In genomic region chr3:76685858-76686257, GRCh38 we compare ENCODE assay signal across 30 cellular contexts.
A peak's percentile ranks its signal among the peaks of the same experiment; 100 is the strongest.
DNase-seq lines count a peak whose midpoint lies in the region; ATAC-seq, FAIRE-seq and TF ChIP-seq lines count a peak whose summit lies in the region.
"Had no signal": no experiment of that assay in that cellular context is flagged by ENCODE, and none has a peak within 500 bp of the region (broad histone marks: within the 10 kb centered on the region; RNA-seq: fewer than 3 reads in every experiment).

No MANE protein-coding gene starts in this region.

- H3K27ac ChIP-seq in GM23338 (ENCODE audit: low read depth) (no peak overlapping the region), pancreas (no peak overlapping the region), esophagus squamous epithelium (no peak overlapping the region)
- H3K27ac ChIP-seq: adrenal gland, epithelial cell of prostate, heart right ventricle, left ventricle myocardium inferior, tibial nerve had no signal

- H3K9me3 ChIP-seq in pancreas (no peaks in the 10 kb centered on the region), esophagus squamous epithelium (no peaks in the 10 kb centered on the region)
- H3K9me3 ChIP-seq: adrenal gland, tibial nerve had no signal

- no peaks in the 10 kb centered on the region for H3K36me3 ChIP-seq in GM23338 (ENCODE audit: insufficient read depth)
- H3K36me3 ChIP-seq in kidney epithelial cell (ENCODE audit: control insufficient read depth, insufficient read depth, low read length), result no peaks in the 10 kb centered on the region
- H3K36me3 ChIP-seq in pancreas, result no peaks in the 10 kb centered on the region
- H3K36me3 ChIP-seq in esophagus squamous epithelium, result no peaks in the 10 kb centered on the region
- H3K36me3 ChIP-seq: adrenal gland, heart right ventricle, left ventricle myocardium inferior, tibial nerve had no signal

- no peaks in the 10 kb centered on the region for H3K36me3 Mint-ChIP-seq in GM23338 (ENCODE audit: low read depth)
- H3K36me3 Mint-ChIP-seq: activated CD8-positive, alpha-beta memory T cell treated with anti-CD3 and anti-CD28 coated beads, Interleukin-2, amount 10 ng/mL, durations not matched to agents 7 days and 5 days had no signal

- no peaks in the 10 kb centered on the region for H3K79me2 ChIP-seq in GM23338 (replicated peaks; ENCODE audit: insufficient read depth)

- no peak for FAIRE-seq in pancreas (lab: Jason Lieb, UNC)

- H3K4me3 Mint-ChIP-seq in GM23338, result no peak overlapping the region
- H3K4me3 Mint-ChIP-seq: activated B cell treated with CpG ODN at 0.5 μM for 24 hours; activated CD8-positive, alpha-beta memory T cell treated with anti-CD3 and anti-CD28 coated beads, Interleukin-2, amount 10 ng/mL, durations not matched to agents 7 days and 5 days; activated T-cell treated with anti-CD3 and anti-CD28 coated beads, Interleukin-2, amount 50 U/mL, for 72 hours; nephron had no signal

- no peak overlapping the region for H3K4me2 ChIP-seq in GM23338
- H3K4me2 ChIP-seq: smooth muscle cell had no signal

- no peaks in the 10 kb centered on the region for H3K27me3 ChIP-seq in GM23338 (ENCODE audit: insufficient read depth)
- no peaks in the 10 kb centered on the region for H3K27me3 ChIP-seq in kidney epithelial cell (ENCODE audit: control insufficient read depth, insufficient read depth, low read length)
- no peaks in the 10 kb centered on the region for H3K27me3 ChIP-seq in pancreas
- H3K27me3 ChIP-seq in esophagus squamous epithelium, result no peaks in the 10 kb centered on the region
- H3K27me3 ChIP-seq: adrenal gland, heart right ventricle, tibial nerve had no signal

- TF ChIP-seq CTCF in GM23338 (conservative IDR thresholded peaks at IDR 0.05; ENCODE audit: low read depth in 2 of 2) (no peak), kidney epithelial cell (IDR thresholded peaks at IDR 0.05; ENCODE audit: insufficient read depth, low read length, poor library complexity, severe bottlenecking) (no peak), pancreas (IDR thresholded peaks at IDR 0.05) (no peak), esophagus squamous epithelium (IDR thresholded peaks at IDR 0.05) (no peak)

- intact Hi-C loops in pancreas (cut with DNase I) (no loop called here), esophagus squamous epithelium (cut with DNase I) (no loop called here)

- H3K27ac Mint-ChIP-seq in GM23338, result peak overlapping the region; percentile 85
- H3K27ac Mint-ChIP-seq: activated B cell treated with CpG ODN at 0.5 μM for 24 hours; activated CD8-positive, alpha-beta memory T cell treated with anti-CD3 and anti-CD28 coated beads, Interleukin-2, amount 10 ng/mL, durations not matched to agents 7 days and 5 days; activated T-cell treated with anti-CD3 and anti-CD28 coated beads, Interleukin-2, amount 50 U/mL, for 72 hours; nephron had no signal

- TF ChIP-seq POLR2A in erythroblast (IDR thresholded peaks at IDR 0.05; ENCODE audit: low read length) (no peak), esophagus squamous epithelium (IDR thresholded peaks at IDR 0.05) (no peak)

- H3F3A ChIP-seq in GM23338 (replicated peaks; ENCODE audit: low read depth), result no peaks in the 10 kb centered on the region

- peaks cover 30% of the 10 kb centered on the region for H3K4me1 Mint-ChIP-seq in GM23338
- H3K4me1 Mint-ChIP-seq: activated B cell treated with CpG ODN at 0.5 μM for 24 hours; activated CD8-positive, alpha-beta memory T cell treated with anti-CD3 and anti-CD28 coated beads, Interleukin-2, amount 10 ng/mL, durations not matched to agents 7 days and 5 days; nephron had no signal

- no peak overlapping the region; the same call in 1 of the 2 replicates for H2AFZ ChIP-seq in GM23338

- H3K9me2 ChIP-seq in GM23338 (ENCODE audit: insufficient read depth), result no peaks in the 10 kb centered on the region

- no peaks in the 10 kb centered on the region for H3K27me3 Mint-ChIP-seq in GM23338 (ENCODE audit: insufficient read depth, low read depth, poor library complexity)
- H3K27me3 Mint-ChIP-seq: activated B cell treated with CpG ODN at 0.5 μM for 24 hours; activated CD8-positive, alpha-beta memory T cell treated with anti-CD3 and anti-CD28 coated beads, Interleukin-2, amount 10 ng/mL, durations not matched to agents 7 days and 5 days had no signal

- no peaks in the 10 kb centered on the region for H3K9me3 Mint-ChIP-seq in GM23338
- H3K9me3 Mint-ChIP-seq: nephron had no signal

- no peak for ATAC-seq in GM23338
- ATAC-seq in pancreas, result peak in 3 of 4 donors; percentile 49 to 62 (median 56)
- ATAC-seq: activated CD8-positive, alpha-beta memory T cell treated with anti-CD3 and anti-CD28 coated beads, Interleukin-2, amount 10 ng/mL, durations not matched to agents 7 days and 5 days; activated T-cell treated with anti-CD3 and anti-CD28 coated beads, Interleukin-2, amount 50 U/mL, for 72 hours; heart right ventricle had no signal

- DNase-seq in GM23338 (ENCODE audit: low spot score) (peak; percentile 23), amniotic epithelial cell (ENCODE audit: low read depth) (peak; percentile 7), kidney epithelial cell (ENCODE audit: low read depth) (peak; percentile 54), pancreas (no peak), NCI-H526 (lab: John Stamatoyannopoulos, UW) (no peak), erythroblast (lab: John Stamatoyannopoulos, UW) (no peak), esophagus squamous epithelium (lab: John Stamatoyannopoulos, UW) (no peak)
- DNase-seq: activated B cell treated with CpG ODN at 0.5 μM for 24 hours; activated CD4-positive, alpha-beta T cell treated with anti-CD3 and anti-CD28 coated beads, Interleukin-2, amount 50 U/mL, for 1 hour; activated CD8-positive, alpha-beta memory T cell treated with anti-CD3 and anti-CD28 coated beads, Interleukin-2, amount 10 ng/mL, durations not matched to agents 7 days and 5 days; activated naive CD4-positive, alpha-beta T cell treated with Interleukin-2 at 50 U/mL for 16 hours; activated T-cell treated with anti-CD3 and anti-CD28 coated beads, Interleukin-2, amount 50 U/mL, for 72 hours; DMS79 treated with DMSO at 0.1 percent for 48 hours; foreskin fibroblast; heart right ventricle; IMR-90; left ventricle myocardium inferior; NCI-H1092 treated with DMSO at 0.1 percent for 48 hours; NCI-H187; NCI-H2171 treated with DMSO at 0.1 percent for 48 hours; NCI-H524; retina; SHP77; stimulated activated CD4-positive, alpha-beta T cell treated with anti-CD3 and anti-CD28 coated beads, Interleukin-1b, Interleukin-23, amount 100 ng/mL, for 48 hours; T-helper 9 cell had no signal

- peaks cover 29% of the 10 kb centered on the region for H3K4me1 ChIP-seq in GM23338 (ENCODE audit: insufficient read depth)
- peaks cover 0 to 7% (median 0%) of the 10 kb centered on the region in 3 donors for H3K4me1 ChIP-seq in pancreas
- no peaks in the 10 kb centered on the region for H3K4me1 ChIP-seq in esophagus squamous epithelium
- H3K4me1 ChIP-seq: adrenal gland, heart right ventricle, left ventricle myocardium inferior, tibial nerve had no signal

- H3K4me3 ChIP-seq in GM23338 (no peak overlapping the region), kidney epithelial cell (ENCODE audit: low read depth, low read length) (no peak overlapping the region), pancreas (no peak overlapping the region), esophagus squamous epithelium (no peak overlapping the region)
- H3K4me3 ChIP-seq: adrenal gland, heart right ventricle, left ventricle myocardium inferior, smooth muscle cell, tibial nerve had no signal

- H4K20me1 ChIP-seq in GM23338 (replicated peaks; ENCODE audit: insufficient read depth), result no peaks in the 10 kb centered on the region

- WGBS in pancreas, 2 donors, result 30 to 34% methylated on average over 5 of the region's 5 CpGs
- WGBS in esophagus squamous epithelium, 2 donors, result 52 to 65% methylated on average over 5 of the region's 5 CpGs

TF ChIP-seq in GM23338, 12 proteins besides CTCF, POLR2A, EP300 and RAD21:
- TF ChIP-seq POLR2AphosphoS5 (IDR thresholded peaks at IDR 0.05; ENCODE audit: low read depth) (no peak), JUNB (IDR thresholded peaks at IDR 0.05; ENCODE audit: unreplicated experiment) (no peak)

Comparison
In these comparisons a context has a peak if more than half of its experiments do, and no peak if none do; other contexts are left out.
1. DNase-seq: peak in GM23338 (single experiment), amniotic epithelial cell (single experiment) and kidney epithelial cell (single experiment); none in pancreas (0 of 6), NCI-H526 (0 of 2), erythroblast (0 of 2) and esophagus squamous epithelium (single experiment).